8 cellular contexts compared by ENCODE assay signal in the genomic region with DNA sequence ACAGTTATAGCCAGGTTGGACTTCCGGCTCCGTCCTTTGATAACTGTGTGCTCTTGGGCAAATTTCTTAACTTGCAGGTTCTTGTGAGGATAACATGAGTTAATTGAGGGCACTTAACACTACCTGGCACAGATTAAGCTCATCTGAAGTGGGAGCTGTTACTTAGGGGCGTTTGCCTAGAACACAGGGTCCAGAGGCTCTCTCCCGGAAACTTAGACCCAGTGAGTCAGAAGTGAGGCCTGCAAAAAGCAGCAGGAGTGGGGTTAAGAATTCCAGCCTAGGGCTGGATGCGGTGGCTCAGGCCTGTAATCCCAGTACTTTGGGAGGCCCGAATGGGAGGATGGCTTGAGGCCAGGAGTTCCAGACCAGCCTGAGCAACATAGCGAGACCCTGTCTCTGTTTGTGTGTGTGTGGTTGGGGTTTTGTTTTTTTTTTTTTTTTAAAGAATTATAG. TPM values are rescaled to one million over a fixed set of nuclear protein-coding genes. Genes with fewer than 3 reads are reported as not detected.
DNase-seq lines count a peak whose midpoint lies in the region; ATAC-seq, FAIRE-seq and TF ChIP-seq lines count a peak whose summit lies in the region.

No MANE protein-coding gene starts in this region.

- peaks cover 27% of the 10 kb centered on the region for H3K36me3 ChIP-seq in WERI-Rb-1
- H3K36me3 ChIP-seq in small intestine (ENCODE audit: control insufficient read depth in 2 of 2, insufficient read depth in 2 of 2, low read length in 2 of 2): peaks cover 0 to 2% of the 10 kb centered on the region in 2 donors

- H3K9me3 ChIP-seq in WERI-Rb-1 (ENCODE audit: severe bottlenecking): no peaks in the 10 kb centered on the region
- no peaks in the 10 kb centered on the region for H3K9me3 ChIP-seq in small intestine (ENCODE audit: control insufficient read depth, low read depth)

- peaks cover 18% of the 10 kb centered on the region for H3K4me1 ChIP-seq in foreskin keratinocyte
- peaks cover 9 to 22% of the 10 kb centered on the region in 2 donors for H3K4me1 ChIP-seq in small intestine (ENCODE audit: control insufficient read depth in 2 of 2, insufficient read depth in 1 of 2, low read depth in 1 of 2, low read length in 1 of 2)

- ATAC-seq in foreskin keratinocyte (peak; percentile 55), HG02623 (IDR thresholded peaks at IDR 0.05; ENCODE audit: unreplicated experiment) (no peak)

- WGBS in small intestine, 3 donors: 2 to 29% (median 9%) methylated on average over 7 of the region's 7 CpGs

- DNase-seq in GM12865 (ENCODE audit: low read depth) (no peak), WERI-Rb-1 (no peak), foreskin keratinocyte (peak; percentile 42 to 74), small intestine (no peak), NCI-H2029 (lab: John Stamatoyannopoulos, UW) (no peak), NK-92 (lab: John Stamatoyannopoulos, UW; ENCODE audit: unreplicated experiment) (no peak), superior temporal gyrus (ENCODE audit: extremely low spot score) (no peak)

- no peak for FAIRE-seq in small intestine (lab: Jason Lieb, UNC)

- H3K27me3 ChIP-seq in WERI-Rb-1 (ENCODE audit: insufficient read depth, low read depth, severe bottlenecking) (no peaks in the 10 kb centered on the region), foreskin keratinocyte (no peaks in the 10 kb centered on the region), small intestine (ENCODE audit: control insufficient read depth in 2 of 2, insufficient read depth in 2 of 2, low read length in 2 of 2) (no peaks in the 10 kb centered on the region)

- no peak for TF ChIP-seq CTCF in GM12865 (IDR thresholded peaks at IDR 0.05; ENCODE audit: insufficient read depth, low read depth, low read length, missing control alignments)
- TF ChIP-seq CTCF in WERI-Rb-1 (IDR thresholded peaks at IDR 0.05; ENCODE audit: low read depth, low read length): no peak
- no peak for TF ChIP-seq CTCF in foreskin keratinocyte (conservative IDR thresholded peaks at IDR 0.05)

- peak overlapping the region; percentile 41 for H3K27ac ChIP-seq in WERI-Rb-1
- H3K27ac ChIP-seq in foreskin keratinocyte: peak overlapping the region; percentile 44
- peak overlapping the region; percentile 84 to 97 for H3K27ac ChIP-seq in small intestine (ENCODE audit: low read depth in 1 of 2, low read length in 1 of 2)

- H3K4me3 ChIP-seq in GM12865 (ENCODE audit: low read depth, low read length) (peak overlapping the region; percentile 85), WERI-Rb-1 (ENCODE audit: low read depth, low read length) (no peak overlapping the region), small intestine (ENCODE audit: low read depth in 1 of 2, low read length in 2 of 2) (peak overlapping the region; percentile 27 to 77)

RNA-seq across cellular contexts. Expression of gene MVP, which starts 1.4 kb away (rescaled TPM):
- 132 and 138 TPM in 2 replicates for total RNA-seq in foreskin keratinocyte
- 111 and 123 TPM in 2 replicates for polyA plus RNA-seq in foreskin keratinocyte
- 100 to 1,000 TPM; 256 to 558 (median 328) TPM for polyA plus RNA-seq in small intestine

RNA-seq across cellular contexts. Expression of gene PAGR1, which starts 5.7 kb away (rescaled TPM):
- total RNA-seq in foreskin keratinocyte: 41.9 and 50.4 TPM in 2 replicates
- polyA plus RNA-seq in foreskin keratinocyte (51.7 and 54.6 TPM in 2 replicates), small intestine (10 to 100 TPM; 36.9 to 46.0 (median 45.9) TPM)

RNA-seq across cellular contexts. Expression of gene PRRT2, which starts 9.7 kb away (rescaled TPM):
- total RNA-seq in foreskin keratinocyte: 0.11 and 0.51 TPM in 2 replicates
- polyA plus RNA-seq in foreskin keratinocyte (0.06 and 0.24 TPM in 2 replicates), small intestine (1 to 10 TPM in 1 of 3 donors, under 1 TPM in 1, not detected in 1; 0.27 to 2.7 TPM)

RNA-seq across cellular contexts. Expression of gene MAZ, which starts 15.4 kb away (rescaled TPM):
- total RNA-seq in foreskin keratinocyte: 171 and 172 TPM in 2 replicates
- polyA plus RNA-seq in foreskin keratinocyte (154 and 167 TPM in 2 replicates), small intestine (100 to 1,000 TPM in 1 of 3 donors, 10 to 100 TPM in 2; 91.9 to 269 (median 96.2) TPM)

RNA-seq across cellular contexts. Expression of gene KIF22, which starts 31.1 kb away (rescaled TPM):
- 71.9 and 89.9 TPM in 2 replicates for total RNA-seq in foreskin keratinocyte
- polyA plus RNA-seq in foreskin keratinocyte (77.1 and 90.6 TPM in 2 replicates), small intestine (10 to 100 TPM; 17.0 to 61.7 (median 23.5) TPM)

Comparison
In these comparisons a context has a peak if more than half of its experiments do, and no peak if none do; other contexts are left out.
1. DNase-seq: peak in foreskin keratinocyte (2 of 2); none in GM12865 (single experiment), WERI-Rb-1 (single experiment), small intestine (single experiment), NCI-H2029 (single experiment), NK-92 (single experiment) and superior temporal gyrus (single experiment).
2. Peak in every context shown above with its lines, with median percentiles within 50 percentile points of each other: H3K27ac ChIP-seq.